In the genomic region with DNA sequence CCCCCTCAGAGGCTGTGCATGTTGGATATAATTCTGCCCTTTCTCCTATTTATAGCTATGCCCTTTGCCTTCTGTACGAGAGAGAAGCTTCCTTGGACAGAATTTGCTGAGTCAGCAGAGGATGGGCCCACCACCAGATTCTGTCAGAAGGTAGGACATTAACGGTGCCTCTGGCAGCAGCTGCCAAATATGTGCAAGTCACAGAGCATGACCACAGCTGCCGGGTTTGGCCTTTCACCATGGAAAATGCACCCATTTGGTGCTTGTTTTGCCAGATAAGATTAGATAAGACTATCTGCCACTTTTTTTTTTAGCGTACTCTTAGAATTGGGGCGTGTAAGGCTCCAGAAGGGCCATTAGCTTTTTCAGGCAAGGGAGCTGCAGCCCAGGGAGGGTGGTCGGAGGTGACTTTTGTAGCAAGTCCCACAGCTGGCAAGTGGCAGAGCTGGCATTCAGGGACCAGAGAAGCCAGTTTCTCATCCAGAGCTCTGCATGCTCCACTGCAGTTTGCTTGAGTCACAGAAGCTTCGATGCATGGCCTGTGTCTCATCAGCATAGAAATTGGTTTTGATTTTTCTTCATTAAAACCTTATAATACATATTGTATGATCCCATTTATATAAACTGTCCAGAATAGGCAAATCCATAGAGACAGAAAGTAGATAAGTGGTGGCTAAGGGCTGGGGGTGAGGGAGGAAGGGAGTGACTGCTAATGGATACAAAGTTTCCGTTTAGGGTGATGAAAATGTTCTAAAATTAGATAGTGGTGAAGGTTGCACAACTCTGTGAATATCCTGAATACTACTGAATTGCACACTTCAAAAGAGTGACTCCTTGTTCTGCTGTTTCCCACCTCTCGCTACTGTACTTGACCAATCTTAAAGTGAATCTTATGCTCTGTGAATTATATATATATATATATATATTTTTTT, we compare ENCODE assay signal across 1 cellular context.
TF ChIP-seq lines count a peak whose summit lies in the region.

No MANE protein-coding gene starts in this region.

TF ChIP-seq in IMR-90, 13 proteins besides CTCF, POLR2A, EP300 and RAD21:
- TF ChIP-seq MXI1 (IDR thresholded peaks at IDR 0.05; ENCODE audit: borderline replicate concordance, low read depth, low read length) (no peak), FOS (IDR thresholded peaks at IDR 0.05; ENCODE audit: low read depth, low read length) (no peak), MAFK (IDR thresholded peaks at IDR 0.05; ENCODE audit: low read depth, low read length) (peak; percentile 100), RFX5 (IDR thresholded peaks at IDR 0.05; ENCODE audit: low read depth, low read length) (no peak), CEBPB (IDR thresholded peaks at IDR 0.05; ENCODE audit: low read depth, low read length) (peak; percentile 97), MAZ (IDR thresholded peaks at IDR 0.05; ENCODE audit: borderline replicate concordance, low read depth, low read length) (peak; percentile 20; the same call in 1 of the 2 replicates), RCOR1 (IDR thresholded peaks at IDR 0.05; ENCODE audit: insufficient replicate concordance, low read length) (no peak), SMC3 (IDR thresholded peaks at IDR 0.05; ENCODE audit: low read depth, low read length) (no peak), CHD1 (IDR thresholded peaks at IDR 0.05; ENCODE audit: low read depth, low read length) (no peak), BHLHE40 (IDR thresholded peaks at IDR 0.05; ENCODE audit: low read depth, low read length) (peak; percentile 53), NFE2L2 (IDR thresholded peaks at IDR 0.05; ENCODE audit: low read depth, low read length) (peak; percentile 18; the same call in 1 of the 2 replicates)
- TF ChIP-seq, protein P1, sequence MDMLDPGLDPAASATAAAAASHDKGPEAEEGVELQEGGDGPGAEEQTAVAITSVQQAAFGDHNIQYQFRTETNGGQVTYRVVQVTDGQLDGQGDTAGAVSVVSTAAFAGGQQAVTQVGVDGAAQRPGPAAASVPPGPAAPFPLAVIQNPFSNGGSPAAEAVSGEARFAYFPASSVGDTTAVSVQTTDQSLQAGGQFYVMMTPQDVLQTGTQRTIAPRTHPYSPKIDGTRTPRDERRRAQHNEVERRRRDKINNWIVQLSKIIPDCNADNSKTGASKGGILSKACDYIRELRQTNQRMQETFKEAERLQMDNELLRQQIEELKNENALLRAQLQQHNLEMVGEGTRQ (IDR thresholded peaks at IDR 0.05; ENCODE audit: low read depth, low read length), result no peak
- TF ChIP-seq, protein P2, sequence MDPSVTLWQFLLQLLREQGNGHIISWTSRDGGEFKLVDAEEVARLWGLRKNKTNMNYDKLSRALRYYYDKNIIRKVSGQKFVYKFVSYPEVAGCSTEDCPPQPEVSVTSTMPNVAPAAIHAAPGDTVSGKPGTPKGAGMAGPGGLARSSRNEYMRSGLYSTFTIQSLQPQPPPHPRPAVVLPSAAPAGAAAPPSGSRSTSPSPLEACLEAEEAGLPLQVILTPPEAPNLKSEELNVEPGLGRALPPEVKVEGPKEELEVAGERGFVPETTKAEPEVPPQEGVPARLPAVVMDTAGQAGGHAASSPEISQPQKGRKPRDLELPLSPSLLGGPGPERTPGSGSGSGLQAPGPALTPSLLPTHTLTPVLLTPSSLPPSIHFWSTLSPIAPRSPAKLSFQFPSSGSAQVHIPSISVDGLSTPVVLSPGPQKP (IDR thresholded peaks at IDR 0.05; ENCODE audit: borderline replicate concordance, low read depth, low read length), result no peak
